1 cellular context compared by ENCODE assay signal in genomic region chr3:52498134-52499054, GRCh38.
TF ChIP-seq lines count a peak whose summit lies in the region.

No MANE protein-coding gene starts in this region.

TF ChIP-seq in SK-N-SH, 30 proteins besides CTCF, POLR2A, EP300 and RAD21 (continued from another document):
- TF ChIP-seq SIN3A (IDR thresholded peaks at IDR 0.05; ENCODE audit: borderline replicate concordance, low read depth, low read length) (no peak), CHD2 (IDR thresholded peaks at IDR 0.05; ENCODE audit: low read length, partially characterized antibody) (no peak), EZH2phosphoT487 (IDR thresholded peaks at IDR 0.05; ENCODE audit: borderline replicate concordance, low read depth) (no peak), MXI1 (IDR thresholded peaks at IDR 0.05; ENCODE audit: low read depth, low read length) (no peak), TEAD4 (IDR thresholded peaks at IDR 0.05; ENCODE audit: borderline replicate concordance, insufficient read depth) (no peak), JUND (IDR thresholded peaks at IDR 0.05) (no peak), ELF1 (IDR thresholded peaks at IDR 0.05) (no peak), MEF2A (IDR thresholded peaks at IDR 0.05; ENCODE audit: borderline replicate concordance, low read depth) (no peak)
- TF ChIP-seq, protein P1, sequence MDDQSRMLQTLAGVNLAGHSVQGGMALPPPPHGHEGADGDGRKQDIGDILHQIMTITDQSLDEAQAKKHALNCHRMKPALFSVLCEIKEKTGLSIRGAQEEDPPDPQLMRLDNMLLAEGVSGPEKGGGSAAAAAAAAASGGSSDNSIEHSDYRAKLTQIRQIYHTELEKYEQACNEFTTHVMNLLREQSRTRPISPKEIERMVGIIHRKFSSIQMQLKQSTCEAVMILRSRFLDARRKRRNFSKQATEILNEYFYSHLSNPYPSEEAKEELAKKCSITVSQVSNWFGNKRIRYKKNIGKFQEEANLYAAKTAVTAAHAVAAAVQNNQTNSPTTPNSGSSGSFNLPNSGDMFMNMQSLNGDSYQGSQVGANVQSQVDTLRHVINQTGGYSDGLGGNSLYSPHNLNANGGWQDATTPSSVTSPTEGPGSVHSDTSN (IDR thresholded peaks at IDR 0.05) = no peak
